22 cellular contexts compared by ENCODE assay signal in genomic region chr2:171419333-171419732, GRCh38. TPM values are rescaled to one million over a fixed set of nuclear protein-coding genes. Genes with fewer than 3 reads are reported as not detected.
DNase-seq lines count a peak whose midpoint lies in the region; ATAC-seq lines count a peak whose summit lies in the region.
"Had no signal": no experiment of that assay in that cellular context is flagged by ENCODE, and none has a peak within 500 bp of the region (broad histone marks: within the 10 kb centered on the region; RNA-seq: fewer than 3 reads in every experiment).

No MANE protein-coding gene starts in this region.

- H3K9me3 Mint-ChIP-seq in activated T-cell treated with anti-CD3 and anti-CD28 coated beads, Interleukin-2, amount 50 U/mL, for 72 hours = peaks cover 5 to 10% of the 10 kb centered on the region in 2 donors
- H3K9me3 Mint-ChIP-seq in memory B cell = peaks cover 4% of the 10 kb centered on the region

- no peak for DNase-seq in activated T-cell treated with anti-CD3 and anti-CD28 coated beads, Interleukin-2, amount 50 U/mL, for 72 hours
- no peak for DNase-seq in activated T-cell treated with anti-CD3 and anti-CD28 coated beads, Interleukin-2, amount 50 U/mL, for 48 hours
- no peak for DNase-seq in memory B cell (ENCODE audit: low spot score in 2 of 2)
- no peak for DNase-seq in NCI-H82 (lab: John Stamatoyannopoulos, UW)
- DNase-seq: Calu3, DMS79 treated with DMSO at 0.1 percent for 48 hours, GF-D8, MM.1S, NCI-H1048, NCI-H1417, NCI-H1694, NCI-H2029 treated with DMSO at 0.1 percent for 48 hours, NCI-H2227 treated with DMSO at 0.1 percent for 48 hours, NCI-H526 treated with DMSO at 0.1 percent for 48 hours, SHP77 had no signal

- H3K4me3 Mint-ChIP-seq in activated T-cell treated with anti-CD3 and anti-CD28 coated beads, Interleukin-2, amount 50 U/mL, for 72 hours = no peak overlapping the region
- H3K4me3 Mint-ChIP-seq in memory B cell = no peak overlapping the region
- H3K4me3 Mint-ChIP-seq: IgD-negative memory B cell had no signal

- no peak for ATAC-seq in activated T-cell treated with anti-CD3 and anti-CD28 coated beads, Interleukin-2, amount 50 U/mL, for 72 hours (replicated peaks in 1 of 2)
- peak; percentile 35 for ATAC-seq in GM18907 (IDR thresholded peaks at IDR 0.05; ENCODE audit: unreplicated experiment)
- peak; percentile 53 for ATAC-seq in HG03354 (IDR thresholded peaks at IDR 0.05; ENCODE audit: poor library complexity, severe bottlenecking, unreplicated experiment)
- ATAC-seq in memory B cell (ENCODE audit: low read depth) = no peak
- no peak for ATAC-seq in GM21529 (IDR thresholded peaks at IDR 0.05; ENCODE audit: unreplicated experiment)
- ATAC-seq in activated CD4-positive, CD25-positive, alpha-beta regulatory T cell treated with anti-CD3 and anti-CD28 coated beads, Interleukin-2, amount 50 U/mL, for 24 hours = no peak
- ATAC-seq: HCT116, Panc1 had no signal

- H3K4me1 Mint-ChIP-seq in activated T-cell treated with anti-CD3 and anti-CD28 coated beads, Interleukin-2, amount 50 U/mL, for 72 hours (ENCODE audit: low read depth) = peaks cover 43% of the 10 kb centered on the region
- H3K4me1 Mint-ChIP-seq in memory B cell = peaks cover 18% of the 10 kb centered on the region

- H3K27ac Mint-ChIP-seq in activated T-cell treated with anti-CD3 and anti-CD28 coated beads, Interleukin-2, amount 50 U/mL, for 72 hours = peak overlapping the region; percentile 13
- peak overlapping the region; percentile 62 for H3K27ac Mint-ChIP-seq in memory B cell

- H3K36me3 Mint-ChIP-seq in activated T-cell treated with anti-CD3 and anti-CD28 coated beads, Interleukin-2, amount 50 U/mL, for 72 hours (ENCODE audit: insufficient read depth in 2 of 2) = peaks cover 11 to 26% of the 10 kb centered on the region in 2 donors
- H3K36me3 Mint-ChIP-seq in memory B cell = peaks cover 10% of the 10 kb centered on the region

- no peaks in the 10 kb centered on the region for H3K27me3 Mint-ChIP-seq in activated T-cell treated with anti-CD3 and anti-CD28 coated beads, Interleukin-2, amount 50 U/mL, for 72 hours (ENCODE audit: low read depth)
- no peaks in the 10 kb centered on the region for H3K27me3 Mint-ChIP-seq in memory B cell
- H3K27me3 Mint-ChIP-seq: IgD-negative memory B cell had no signal

RNA-seq across cellular contexts. Expression of gene METTL8, which starts 14.5 kb away (rescaled TPM):
- total RNA-seq in activated T-cell treated with anti-CD3 and anti-CD28 coated beads, Interleukin-2, amount 50 U/mL, for 72 hours = 10 to 100 TPM; 25.6 to 31.0 TPM

RNA-seq across cellular contexts. Expression of gene DCAF17, which starts 14.7 kb away (rescaled TPM):
- total RNA-seq in activated T-cell treated with anti-CD3 and anti-CD28 coated beads, Interleukin-2, amount 50 U/mL, for 72 hours = 10 to 100 TPM; 21.9 to 35.1 TPM

Comparison
In these comparisons a context has a peak if more than half of its experiments do, and no peak if none do; other contexts are left out.
1. ATAC-seq: peak in GM18907 (single experiment) and HG03354 (single experiment); none in activated T-cell treated with anti-CD3 and anti-CD28 coated beads, Interleukin-2, amount 50 U/mL, for 72 hours (0 of 2), memory B cell (single experiment), GM21529 (single experiment) and activated CD4-positive, CD25-positive, alpha-beta regulatory T cell treated with anti-CD3 and anti-CD28 coated beads, Interleukin-2, amount 50 U/mL, for 24 hours (0 of 2).